29 cellular contexts compared by ENCODE assay signal in genomic region chr2:74164761-74165160, GRCh38.
"Had no signal": no experiment of that assay in that cellular context is flagged by ENCODE, and none has a peak within 500 bp of the region (broad histone marks: within the 10 kb centered on the region; RNA-seq: fewer than 3 reads in every experiment).

No MANE protein-coding gene starts in this region.

- H3K9me3 ChIP-seq: body of pancreas, breast epithelium had no signal

- H3K27ac ChIP-seq: adrenal gland, body of pancreas, brain microvascular endothelial cell, breast epithelium, VCaP had no signal

- H3K27me3 ChIP-seq: adrenal gland, body of pancreas, brain microvascular endothelial cell, breast epithelium had no signal

- DNase-seq: activated CD4-positive, alpha-beta memory T cell treated with anti-CD3 and anti-CD28 coated beads, Interleukin-2, amount 10 ng/mL, durations not matched to agents 7 days and 5 days; activated CD4-positive, alpha-beta T cell treated with anti-CD3 and anti-CD28 coated beads for 1 hour; activated CD4-positive, alpha-beta T cell treated with anti-CD3 and anti-CD28 coated beads for 36 hours; activated CD4-positive, alpha-beta T cell treated with anti-CD3 and anti-CD28 coated beads for 48 hours; activated CD4-positive, alpha-beta T cell treated with anti-CD3 and anti-CD28 coated beads, Interleukin-2, amount 10 ng/mL, durations not matched to agents 7 days and 5 days; activated CD4-positive, alpha-beta T cell treated with anti-CD3 and anti-CD28 coated beads, Interleukin-2, amount 50 U/mL, for 48 hours; activated CD4-positive, CD25-positive, alpha-beta regulatory T cell; activated CD8-positive, alpha-beta memory T cell treated with anti-CD3 and anti-CD28 coated beads, Interleukin-2, amount 50 U/mL, for 4 hours; activated effector memory CD4-positive, alpha-beta T cell treated with Interleukin-2 at 50 U/mL for 16 hours; activated gamma-delta T cell; activated naive CD4-positive, alpha-beta T cell treated with anti-CD3 and anti-CD28 coated beads, Interleukin-2, amount 10 ng/mL, durations not matched to agents 7 days and 5 days; activated naive CD4-positive, alpha-beta T cell treated with Interleukin-2 at 50 U/mL for 16 hours; activated T-cell treated with anti-CD3 and anti-CD28 coated beads, Interleukin-2, amount 50 U/mL, for 24 hours; activated T-cell treated with anti-CD3 and anti-CD28 coated beads, Interleukin-2, amount 50 U/mL, for 48 hours; adrenal gland; amniotic stem cell; aorta; body of pancreas; brain microvascular endothelial cell; central memory CD4-positive, alpha-beta T cell; T-helper 1 cell; T-helper 2 cell; T-helper 9 cell had no signal

- ATAC-seq: activated CD4-positive, alpha-beta T cell treated with anti-CD3 and anti-CD28 coated beads for 36 hours; activated CD4-positive, CD25-positive, alpha-beta regulatory T cell treated with anti-CD3 and anti-CD28 coated beads, Interleukin-2, amount 50 U/mL, for 24 hours; body of pancreas had no signal

- H3K4me1 ChIP-seq: adrenal gland, body of pancreas, breast epithelium had no signal

- FAIRE-seq: astrocyte, colon, TTC549 had no signal

- H3K4me3 ChIP-seq: adrenal gland, body of pancreas, breast epithelium had no signal
